Comparison of ENCODE assay signal across 20 cellular contexts in the genomic region with DNA sequence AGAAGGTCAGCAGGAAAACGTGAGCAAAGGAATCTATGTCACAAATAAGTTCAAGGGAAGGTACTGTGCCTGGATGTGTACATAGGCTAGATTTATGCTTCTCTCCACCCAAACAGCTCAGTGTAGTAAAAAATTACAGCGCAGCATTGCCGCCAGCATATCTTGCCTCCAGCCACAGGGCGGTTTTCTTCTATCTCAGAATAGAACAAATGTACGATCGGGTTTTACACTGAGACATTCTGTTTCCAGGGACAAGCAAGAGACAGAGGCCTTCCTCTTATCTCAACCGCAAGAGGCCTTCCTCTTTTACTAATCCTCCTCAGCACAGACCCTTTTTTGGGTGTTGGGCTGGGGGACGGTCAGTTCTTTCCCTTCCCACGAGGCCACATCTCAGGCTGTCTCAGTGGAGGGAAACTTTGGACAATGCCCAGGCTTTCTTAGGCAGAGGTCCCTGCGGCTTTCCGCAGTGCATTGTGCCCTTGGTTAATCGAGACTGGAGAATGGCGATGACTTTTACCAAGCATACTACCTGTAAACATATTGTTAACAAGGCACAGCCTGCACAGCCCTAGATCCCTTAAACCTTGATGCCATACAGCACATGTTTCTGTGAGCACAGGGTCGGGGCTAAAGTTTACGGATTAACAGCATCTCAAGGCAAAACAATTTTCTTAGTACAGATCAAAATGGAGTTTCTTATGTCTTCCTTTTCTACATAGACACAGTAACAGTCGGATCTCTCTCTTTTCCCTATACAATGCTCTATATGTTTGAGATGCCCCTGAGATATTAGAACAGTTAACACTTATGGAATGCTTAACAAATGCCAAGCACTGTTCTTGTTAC. TPM values are rescaled to one million over a fixed set of nuclear protein-coding genes. Genes with fewer than 3 reads are reported as not detected.
DNase-seq lines count a peak whose midpoint lies in the region; TF ChIP-seq lines count a peak whose summit lies in the region.
"Had no signal": no experiment of that assay in that cellular context is flagged by ENCODE, and none has a peak within 500 bp of the region (broad histone marks: within the 10 kb centered on the region; RNA-seq: fewer than 3 reads in every experiment).

No MANE protein-coding gene starts in this region.

- WGBS in transverse colon (ENCODE audit: low coverage in 1 of 2), 2 donors: 63 to 64% methylated on average over 16 of the region's 16 CpGs

- TF ChIP-seq EP300 in transverse colon (IDR thresholded peaks at IDR 0.05; ENCODE audit: low read depth): no peak

- peaks cover 7 to 44% (median 18%) of the 10 kb centered on the region in 4 donors for H3K4me1 ChIP-seq in transverse colon

- H3K9me3 ChIP-seq in transverse colon (no peaks in the 10 kb centered on the region), MG63 (no peaks in the 10 kb centered on the region)
- H3K9me3 ChIP-seq: left ventricle myocardium inferior had no signal

- H3K36me3 ChIP-seq in transverse colon (no peaks in the 10 kb centered on the region), MG63 (no peaks in the 10 kb centered on the region)
- H3K36me3 ChIP-seq: left ventricle myocardium inferior had no signal

- TF ChIP-seq CTCF in transverse colon (IDR thresholded peaks at IDR 0.05): peak in 2 of 5 experiments; percentile 29 to 32

- H3K27me3 ChIP-seq in transverse colon (no peaks in the 10 kb centered on the region), MG63 (no peaks in the 10 kb centered on the region)

- TF ChIP-seq POLR2A in transverse colon (IDR thresholded peaks at IDR 0.05): peak; percentile 26

- intact Hi-C loops in transverse colon (cut with DNase I; ENCODE audit: low total_unique reads): no loop called here

- in situ Hi-C loops in KBM-7 (cut with MboI; ENCODE audit: low pct_unique_long_range_greater_than_20kb, low sequenced_read_pairs): no loop called here
- in situ Hi-C loops in transverse colon (cut with MboI; ENCODE audit: low pct_ligation_motif_present in 1 of 4, low pct_unique_long_range_greater_than_20kb in 1 of 4, low sequenced_read_pairs in 3 of 4): no loop called here

- DNase-seq in KBM-7 (peak; percentile 91), OCI-M1 (lab: John Stamatoyannopoulos, UW) (peak; percentile 99), globus pallidus (ENCODE audit: low spot score) (peak; percentile 29), transverse colon (peak; percentile 66), NCI-H1092 treated with DMSO at 0.1 percent for 48 hours (lab: John Stamatoyannopoulos, UW) (no peak), MG63 (no peak), retina (no peak)
- DNase-seq: activated CD4-positive, alpha-beta T cell treated with anti-CD3 and anti-CD28 coated beads, Interleukin-2, amount 10 ng/mL, durations not matched to agents 7 days and 5 days; activated CD8-positive, alpha-beta memory T cell treated with anti-CD3 and anti-CD28 coated beads, Interleukin-2, amount 50 U/mL, for 48 hours; activated gamma-delta T cell; DMS79; effector CD4-positive, alpha-beta T cell; glutamatergic neuron; left ventricle myocardium inferior; MM.1S; NCI-H2029 treated with DMSO at 0.1 percent for 48 hours; NCI-H526; stimulated activated CD4-positive, alpha-beta T cell treated with anti-CD3 and anti-CD28 coated beads, Interleukin-4, amount 100 ng/mL, for 24 hours; T-helper 9 cell had no signal

- H3K4me3 ChIP-seq in transverse colon: no peak overlapping the region
- H3K4me3 ChIP-seq in MG63: no peak overlapping the region
- H3K4me3 ChIP-seq: left ventricle myocardium inferior, skin epidermis had no signal

- peak overlapping the region; percentile 74 to 85 (median 84) for H3K27ac ChIP-seq in transverse colon
- H3K27ac ChIP-seq: left ventricle myocardium inferior, skin epidermis had no signal

RNA-seq across cellular contexts. Expression of a gene that starts 11.6 kb away (rescaled TPM):
- total RNA-seq in transverse colon: 100 to 1,000 TPM; 108 to 177 (median 117) TPM
- 5.0 and 16.7 TPM in 2 replicates for total RNA-seq in MG63 (2014; rRNA removed; shearing (Covaris generic); ENCODE audit: low replicate concordance)

RNA-seq across cellular contexts. Expression of a gene that starts 19.9 kb away (rescaled TPM):
- total RNA-seq in transverse colon: 1,000 to 10,000 TPM in 3 of 4 donors, 100 to 1,000 TPM in 1; 672 to 1,662 (median 1,512) TPM
- total RNA-seq in MG63 (2014; rRNA removed; shearing (Covaris generic); ENCODE audit: low replicate concordance): not detected in 2 replicates
- total RNA-seq: activated CD4-positive, alpha-beta T cell treated with anti-CD3 and anti-CD28 coated beads, Interleukin-2, amount 10 ng/mL, durations not matched to agents 7 days and 5 days; left ventricle myocardium inferior had no signal

RNA-seq across cellular contexts. Expression of a gene that starts 30.7 kb away (rescaled TPM):
- 1 to 10 TPM; 4.1 to 6.0 (median 5.0) TPM for total RNA-seq in transverse colon
- total RNA-seq in MG63 (2014; rRNA removed; shearing (Covaris generic); ENCODE audit: low replicate concordance): 3.8 and 7.8 TPM in 2 replicates

Comparison
In these comparisons a context has a peak if more than half of its experiments do, and no peak if none do; other contexts are left out.
1. DNase-seq: peak in KBM-7 (single experiment), OCI-M1 (single experiment), globus pallidus (single experiment) and transverse colon (single experiment); none in NCI-H1092 treated with DMSO at 0.1 percent for 48 hours (single experiment), MG63 (single experiment) and retina (single experiment).
2. RNA of a gene that starts 19.9 kb away (total RNA-seq): 672 to 1,662 TPM in transverse colon; not detected in MG63; every median in the first group is over 100 times any median in the second.